In genomic region chr11:6481012-6481923, GRCh38 we compare ENCODE assay signal across 8 cellular contexts. TPM values are rescaled to one million over a fixed set of nuclear protein-coding genes. Genes with fewer than 3 reads are reported as not detected.
A peak's percentile ranks its signal among the peaks of the same experiment; 100 is the strongest.
DNase-seq lines count a peak whose midpoint lies in the region; ATAC-seq and TF ChIP-seq lines count a peak whose summit lies in the region.

Gene ARFIP2 (minus strand): TSS chr11:6481331. CDS start chr11:6480421, 910 bp downstream.
Gene TIMM10B (plus strand): TSS chr11:6481501. CDS start chr11:6481517, 16 bp downstream.

- peak within 1 kb of the TSS; percentile 96 for H3K27ac Mint-ChIP-seq in activated naive CD8-positive, alpha-beta T cell

- peak; percentile 99 for DNase-seq in GM10248 (ENCODE audit: extremely low spot score)
- peak; percentile 97 for DNase-seq in NCI-H1105 (lab: John Stamatoyannopoulos, UW)
- peak; percentile 99 for DNase-seq in SKM-1 treated with dmso at 0.1 percent for 144 hours (lab: John Stamatoyannopoulos, UW; ENCODE audit: unreplicated experiment)
- peak; percentile 96 for DNase-seq in glomerular visceral epithelial cell (ENCODE audit: extremely low spot score)
- peak; percentile 93 for DNase-seq in omental fat pad (ENCODE audit: low spot score)
- peak; percentile 100 for DNase-seq in testis

- CTCF ChIA-PET in GM10248 (lab: Yijun Ruan, JAX): interaction anchor here (0.8 to 2.0 kb wide), 13 partner anchors 13 to 1184 kb away, joined by 3 to 10 read pairs (median 4); partner anchors contain the start of gene MRPL17

- H3K4me3 ChIP-seq in testis: peak within 1 kb of the TSS; percentile 74 to 90

- POLR2A ChIA-PET in GM10248 (lab: Yijun Ruan, JAX): interaction anchor here (0.6 to 1.4 kb wide), 6 partner anchors 9 to 246 kb away, joined by 3 to 5 read pairs (median 3); partner anchors contain the start of genes APBB1 and TPP1

- TF ChIP-seq CTCF in GM10248 (IDR thresholded peaks at IDR 0.05; ENCODE audit: control extremely low read depth, extremely low read depth, low read depth, missing control alignments) (no peak), omental fat pad (IDR thresholded peaks at IDR 0.05) (no peak), testis (IDR thresholded peaks at IDR 0.05) (no peak)

- no peaks in the 10 kb centered on the region for H3K9me3 ChIP-seq in testis

- peak within 1 kb of the TSS; percentile 96 for H3K4me3 Mint-ChIP-seq in activated naive CD8-positive, alpha-beta T cell

- peak; percentile 39 for TF ChIP-seq POLR2A in testis (IDR thresholded peaks at IDR 0.05)

- H3K27ac ChIP-seq in testis: peak within 1 kb of the TSS; percentile 87 to 88

- intact Hi-C loops in testis (cut with DNase I; ENCODE audit: low total_unique reads): no loop called here

- peaks cover 34% of the 10 kb centered on the region for H3K4me1 Mint-ChIP-seq in activated naive CD8-positive, alpha-beta T cell (ENCODE audit: low read depth)

- peaks cover 14% of the 10 kb centered on the region for H3K36me3 Mint-ChIP-seq in activated naive CD8-positive, alpha-beta T cell

- WGBS in testis, 2 donors: 0 to 1% methylated on average over 44 to 66 of the region's 66 CpGs

- no peaks in the 10 kb centered on the region for H3K9me3 Mint-ChIP-seq in activated naive CD8-positive, alpha-beta T cell (ENCODE audit: low read depth)

- no peaks in the 10 kb centered on the region for H3K36me3 ChIP-seq in testis (ENCODE audit: low read depth, missing control alignments)

- H3K4me1 ChIP-seq in testis: peaks cover 18% of the 10 kb centered on the region

- H3K27me3 Mint-ChIP-seq in activated naive CD8-positive, alpha-beta T cell: no peaks in the 10 kb centered on the region

- no peaks in the 10 kb centered on the region for H3K27me3 ChIP-seq in testis

- ATAC-seq in HG02623 (IDR thresholded peaks at IDR 0.05; ENCODE audit: unreplicated experiment) (peak; percentile 98), omental fat pad (ENCODE audit: low FRiP score) (peak; percentile 99)

RNA-seq across cellular contexts. Expression of gene ARFIP2, which starts in this region (rescaled TPM):
- total RNA-seq in omental fat pad (10 to 100 TPM; 51.3 to 63.3 (median 54.1) TPM), testis (10 to 100 TPM; 70.2 to 80.1 TPM)
- polyA plus RNA-seq in testis (ENCODE audit: insufficient read depth, low read depth, low replicate concordance): 56.1 TPM

RNA-seq across cellular contexts. Expression of gene TIMM10B, which starts in this region (rescaled TPM):
- total RNA-seq in omental fat pad (10 to 100 TPM; 42.7 to 60.6 (median 47.8) TPM), testis (10 to 100 TPM; 49.1 to 55.1 TPM)
- polyA plus RNA-seq in testis (ENCODE audit: insufficient read depth, low read depth, low replicate concordance): 37.0 TPM

Comparison
In these comparisons a context has a peak if more than half of its experiments do, and no peak if none do; other contexts are left out.
1. Peak in every context shown above with its lines: DNase-seq, ATAC-seq, H3K4me3 ChIP-seq and H3K27ac ChIP-seq.